Comparison of ENCODE assay signal across 15 cellular contexts in the genomic region with DNA sequence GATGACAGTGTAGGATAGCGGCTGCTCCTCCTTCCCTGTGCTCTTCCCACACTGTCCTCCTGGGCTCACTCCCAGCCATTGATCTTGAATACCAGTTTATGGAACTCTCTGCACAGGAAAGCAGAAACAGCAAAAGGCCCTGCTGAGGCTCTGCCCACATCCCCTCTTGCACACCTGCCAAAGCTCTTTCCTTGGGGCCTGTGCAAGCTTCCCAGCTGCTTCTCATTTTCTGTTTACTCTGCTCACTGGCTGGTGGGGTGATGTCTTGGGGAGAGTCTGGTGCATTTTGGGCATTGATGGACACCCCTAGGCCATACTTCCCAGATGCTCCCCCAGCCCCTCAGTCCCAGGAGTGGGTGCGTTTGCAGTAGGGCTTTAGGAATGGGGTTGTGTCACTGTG.
DNase-seq lines count a peak whose midpoint lies in the region; ATAC-seq and TF ChIP-seq lines count a peak whose summit lies in the region.
"Had no signal": no experiment of that assay in that cellular context is flagged by ENCODE, and none has a peak within 500 bp of the region (broad histone marks: within the 10 kb centered on the region; RNA-seq: fewer than 3 reads in every experiment).

No MANE protein-coding gene starts in this region.

- H3K9me3 Mint-ChIP-seq in IgD-negative memory B cell = no peaks in the 10 kb centered on the region
- peaks cover 85% of the 10 kb centered on the region for H3K9me3 Mint-ChIP-seq in endodermal cell
- H3K9me3 Mint-ChIP-seq in stimulated activated memory B cell treated with anti-CD40 and anti-IgM and Interleukin-4, amounts not matched to agents 10 μg/mL and 1 μg/mL and 100 μg/mL, for 72 hours = no peaks in the 10 kb centered on the region

- H3K4me1 ChIP-seq in heart left ventricle = no peaks in the 10 kb centered on the region
- H3K4me1 ChIP-seq in endodermal cell (ENCODE audit: control insufficient read depth, insufficient read depth, low read length) = no peaks in the 10 kb centered on the region
- H3K4me1 ChIP-seq: Peyer's patch had no signal

- DNase-seq in left ventricle myocardium superior (peak; percentile 6), heart left ventricle (no peak), endodermal cell (peak; percentile 3), pons (ENCODE audit: low spot score) (no peak)
- DNase-seq: BE2C, DMS79, HCEC 1CT, NCI-H1105, NCI-H1694 treated with DMSO at 0.1 percent for 48 hours, SIG-M5 had no signal

- WGBS in heart left ventricle, 4 donors = 67 to 87% (median 78%) methylated on average over 2 of the region's 2 CpGs
- WGBS in endodermal cell (ENCODE audit: insufficient coverage in 1 of 2, insufficient read length in 1 of 2), 2 experiments = 86 to 94% methylated on average over 1 of the region's 2 CpGs

- TF ChIP-seq CTCF in heart left ventricle (IDR thresholded peaks at IDR 0.05) = no peak
- TF ChIP-seq CTCF in endodermal cell (conservative IDR thresholded peaks at IDR 0.05) = no peak

- no peak for ATAC-seq in left ventricle myocardium superior
- ATAC-seq in heart left ventricle = no peak
- no peak for ATAC-seq in stimulated activated memory B cell treated with anti-CD40 and anti-IgM and Interleukin-4, amounts not matched to agents 10 μg/mL and 1 μg/mL and 100 μg/mL, for 72 hours
- ATAC-seq in GM19035 (IDR thresholded peaks at IDR 0.05; ENCODE audit: unreplicated experiment) = no peak

- H3K4me3 Mint-ChIP-seq in IgD-negative memory B cell = peak overlapping the region in 3 of 4 donors; percentile 62 to 92 (median 86)
- H3K4me3 Mint-ChIP-seq in endodermal cell = no peak overlapping the region
- H3K4me3 Mint-ChIP-seq in stimulated activated memory B cell treated with anti-CD40 and anti-IgM and Interleukin-4, amounts not matched to agents 10 μg/mL and 1 μg/mL and 100 μg/mL, for 72 hours = peak overlapping the region; percentile 21
- H3K4me3 Mint-ChIP-seq: CD4-positive, alpha-beta memory T cell had no signal

- H3K36me3 Mint-ChIP-seq in IgD-negative memory B cell (no peaks in the 10 kb centered on the region), endodermal cell (ENCODE audit: low read depth) (no peaks in the 10 kb centered on the region)
- no peaks in the 10 kb centered on the region for H3K36me3 Mint-ChIP-seq in stimulated activated memory B cell treated with anti-CD40 and anti-IgM and Interleukin-4, amounts not matched to agents 10 μg/mL and 1 μg/mL and 100 μg/mL, for 72 hours
- H3K36me3 Mint-ChIP-seq: CD4-positive, alpha-beta memory T cell had no signal

- H3K27ac ChIP-seq in heart left ventricle (no peak overlapping the region), endodermal cell (ENCODE audit: low read depth, low read length) (no peak overlapping the region)
- H3K27ac ChIP-seq: Peyer's patch had no signal

- H3K27ac Mint-ChIP-seq in IgD-negative memory B cell = peak overlapping the region in 1 of 3 donors; percentile 80
- no peak overlapping the region for H3K27ac Mint-ChIP-seq in endodermal cell
- H3K27ac Mint-ChIP-seq in stimulated activated memory B cell treated with anti-CD40 and anti-IgM and Interleukin-4, amounts not matched to agents 10 μg/mL and 1 μg/mL and 100 μg/mL, for 72 hours = no peak overlapping the region
- H3K27ac Mint-ChIP-seq: CD4-positive, alpha-beta memory T cell had no signal

- H3K27me3 Mint-ChIP-seq in IgD-negative memory B cell = no peaks in the 10 kb centered on the region
- no peaks in the 10 kb centered on the region for H3K27me3 Mint-ChIP-seq in endodermal cell (ENCODE audit: insufficient read depth)
- no peaks in the 10 kb centered on the region for H3K27me3 Mint-ChIP-seq in stimulated activated memory B cell treated with anti-CD40 and anti-IgM and Interleukin-4, amounts not matched to agents 10 μg/mL and 1 μg/mL and 100 μg/mL, for 72 hours

- H3K4me3 ChIP-seq in heart left ventricle (no peak overlapping the region), endodermal cell (ENCODE audit: low read length) (no peak overlapping the region)
- H3K4me3 ChIP-seq: Peyer's patch had no signal

- H3K9me3 ChIP-seq in heart left ventricle (no peaks in the 10 kb centered on the region), endodermal cell (ENCODE audit: control insufficient read depth, low read length) (peaks cover 9% of the 10 kb centered on the region)
- H3K9me3 ChIP-seq: BE2C, Peyer's patch had no signal

- no peaks in the 10 kb centered on the region for H3K4me1 Mint-ChIP-seq in IgD-negative memory B cell
- H3K4me1 Mint-ChIP-seq in endodermal cell = no peaks in the 10 kb centered on the region
- no peaks in the 10 kb centered on the region for H3K4me1 Mint-ChIP-seq in stimulated activated memory B cell treated with anti-CD40 and anti-IgM and Interleukin-4, amounts not matched to agents 10 μg/mL and 1 μg/mL and 100 μg/mL, for 72 hours

- H3K27me3 ChIP-seq in heart left ventricle (no peaks in the 10 kb centered on the region), endodermal cell (ENCODE audit: control insufficient read depth, insufficient read depth, low read length, poor library complexity, severe bottlenecking) (no peaks in the 10 kb centered on the region)
- H3K27me3 ChIP-seq: BE2C, Peyer's patch had no signal

- no peak overlapping the region for H3K9ac ChIP-seq in endodermal cell (ENCODE audit: extremely low read depth, low read length, poor library complexity, severe bottlenecking)

- TF ChIP-seq POLR2A in heart left ventricle (IDR thresholded peaks at IDR 0.05) = no peak

- intact Hi-C loops in left ventricle myocardium superior (cut with micrococcal nuclease) (no loop called here), heart left ventricle (cut with DNase I) (no loop called here)

- H3K36me3 ChIP-seq in heart left ventricle = no peaks in the 10 kb centered on the region
- H3K36me3 ChIP-seq in endodermal cell (ENCODE audit: control insufficient read depth, insufficient read depth, low read length) = no peaks in the 10 kb centered on the region
- H3K36me3 ChIP-seq: BE2C, Peyer's patch had no signal

Comparison
In these comparisons a context has a peak if more than half of its experiments do, and no peak if none do; other contexts are left out.
1. DNase-seq: peak in left ventricle myocardium superior (single experiment) and endodermal cell (single experiment); none in heart left ventricle (0 of 5) and pons (single experiment).